Comparison of ENCODE assay signal across 28 cellular contexts in genomic region chr9:86387376-86387775, GRCh38.
"Had no signal": no experiment of that assay in that cellular context is flagged by ENCODE, and none has a peak within 500 bp of the region (broad histone marks: within the 10 kb centered on the region; RNA-seq: fewer than 3 reads in every experiment).

No MANE protein-coding gene starts in this region.

- FAIRE-seq: endothelial cell of umbilical vein, islet of Langerhans, keratinocyte had no signal

- H3K36me3 ChIP-seq: esophagus squamous epithelium, gastrocnemius medialis, heart right ventricle, left lung, lower lobe of right lung had no signal

- H3K27ac ChIP-seq: coronary artery, dorsolateral prefrontal cortex, epithelial cell of prostate, esophagus squamous epithelium, gastrocnemius medialis, heart right ventricle, left lung, lower lobe of right lung had no signal

- H3K4me1 ChIP-seq: gastrocnemius medialis, heart right ventricle, left lung, lower lobe of right lung had no signal

- H3K4me1 Mint-ChIP-seq: mesothelial cell of epicardium; naive B cell; naive thymus-derived CD8-positive, alpha-beta T cell had no signal

- H3K27me3 ChIP-seq: gastrocnemius medialis, left lung had no signal

- H3K9me3 ChIP-seq: esophagus squamous epithelium, gastrocnemius medialis, lower lobe of right lung, mucosa of descending colon had no signal

- H3K27ac Mint-ChIP-seq: mesothelial cell of epicardium; naive B cell; naive thymus-derived CD8-positive, alpha-beta T cell had no signal

- H3K4me3 ChIP-seq: coronary artery, dorsolateral prefrontal cortex, esophagus squamous epithelium, gastrocnemius medialis, heart right ventricle, left lung, lower lobe of right lung, mucosa of descending colon had no signal

- ATAC-seq: esophagus mucosa; gastrocnemius medialis; heart right ventricle; left cardiac atrium; left lung; left ventricle myocardium superior; lower lobe of right lung; mucosa of descending colon; naive thymus-derived CD8-positive, alpha-beta T cell had no signal

- H3K4me3 Mint-ChIP-seq: mesothelial cell of epicardium; naive B cell; naive thymus-derived CD8-positive, alpha-beta T cell had no signal

- DNase-seq: dermis blood vessel endothelial cell; dorsolateral prefrontal cortex; effector CD4-positive, alpha-beta T cell; effector memory CD4-positive, alpha-beta T cell; erythroblast; esophagus squamous epithelium; foreskin fibroblast; foreskin melanocyte; gastrocnemius medialis; glutamatergic neuron; head of caudate nucleus; heart right ventricle; hippocampal formation; left cardiac atrium; left lung; left ventricle myocardium superior; lower lobe of right lung; mesenchymal stem cell; mucosa of descending colon; naive B cell; naive thymus-derived CD8-positive, alpha-beta T cell had no signal

- H3K36me3 Mint-ChIP-seq: mesothelial cell of epicardium had no signal
